1 cellular context compared by ENCODE assay signal in the genomic region with DNA sequence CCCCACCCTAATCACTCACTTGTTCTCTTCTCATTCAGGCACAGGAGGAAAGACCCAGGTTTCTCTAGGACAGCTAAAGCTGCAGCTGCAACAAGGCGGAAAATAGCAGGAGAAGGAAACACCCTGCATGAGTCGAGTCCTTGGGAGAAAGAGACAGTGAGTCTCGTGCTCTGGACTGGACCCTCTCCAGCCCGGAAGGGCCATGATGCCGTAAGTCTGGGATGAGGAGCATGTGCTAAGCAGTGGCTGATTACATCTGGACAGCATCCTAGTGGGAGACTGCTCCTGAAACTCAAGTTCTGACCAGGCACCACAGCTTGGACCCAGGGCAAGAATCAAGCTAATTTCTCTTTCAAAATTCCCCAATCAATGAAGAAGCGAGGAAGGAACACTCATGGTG.
TF ChIP-seq lines count a peak whose summit lies in the region.

No MANE protein-coding gene starts in this region.

TF ChIP-seq in H1, 55 proteins besides CTCF, POLR2A, EP300 and RAD21 (continued from another document):
- TF ChIP-seq SIX5 (IDR thresholded peaks at IDR 0.05; ENCODE audit: low read depth, low read length) (no peak), RFX5 (IDR thresholded peaks at IDR 0.05; ENCODE audit: borderline replicate concordance, low read depth, low read length) (no peak)
- TF ChIP-seq, protein P1, sequence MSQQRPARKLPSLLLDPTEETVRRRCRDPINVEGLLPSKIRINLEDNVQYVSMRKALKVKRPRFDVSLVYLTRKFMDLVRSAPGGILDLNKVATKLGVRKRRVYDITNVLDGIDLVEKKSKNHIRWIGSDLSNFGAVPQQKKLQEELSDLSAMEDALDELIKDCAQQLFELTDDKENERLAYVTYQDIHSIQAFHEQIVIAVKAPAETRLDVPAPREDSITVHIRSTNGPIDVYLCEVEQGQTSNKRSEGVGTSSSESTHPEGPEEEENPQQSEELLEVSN (IDR thresholded peaks at IDR 0.05), result no peak
